Comparison of ENCODE assay signal across 28 cellular contexts in the genomic region with DNA sequence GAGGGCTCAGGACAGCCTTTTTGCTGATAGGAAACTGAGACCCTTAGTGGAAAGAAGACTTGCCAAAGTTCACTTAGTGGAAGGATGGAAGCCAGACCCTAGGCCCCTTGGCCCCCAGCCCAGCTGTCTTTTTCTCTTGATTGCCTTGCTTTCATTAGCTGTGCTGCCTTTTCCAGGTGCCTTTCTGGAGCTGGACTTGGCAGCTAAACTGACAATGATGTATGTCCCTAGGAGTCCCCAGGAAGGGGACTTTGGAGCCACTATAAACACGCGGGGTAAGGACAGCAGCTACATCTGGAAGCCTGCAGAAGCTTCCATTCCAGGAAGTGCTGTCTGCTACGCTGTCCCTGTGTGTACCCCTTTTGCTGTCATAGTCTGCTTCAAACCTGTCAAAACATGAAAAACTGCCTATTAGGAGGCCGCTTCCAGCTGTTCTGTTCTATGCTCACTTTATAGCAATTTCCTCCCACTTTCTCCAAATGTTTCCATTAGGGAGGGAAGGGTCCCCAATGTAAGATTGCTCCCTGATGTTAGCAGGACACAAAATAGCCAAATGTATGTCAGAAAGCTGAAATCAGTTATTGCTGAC.
"Had no signal": no experiment of that assay in that cellular context is flagged by ENCODE, and none has a peak within 500 bp of the region (broad histone marks: within the 10 kb centered on the region; RNA-seq: fewer than 3 reads in every experiment).

No MANE protein-coding gene starts in this region.

- H3K4me3 Mint-ChIP-seq: activated CD4-positive, alpha-beta T cell treated with anti-CD3 and anti-CD28 coated beads, Interleukin-2, amount 10 ng/mL, durations not matched to agents 24 days and 14 days; activated CD8-positive, alpha-beta memory T cell treated with anti-CD3 and anti-CD28 coated beads, Interleukin-2, amount 10 ng/mL, durations not matched to agents 7 days and 5 days; activated naive CD4-positive, alpha-beta T cell treated with anti-CD3 and anti-CD28 coated beads for 36 hours; activated naive CD8-positive, alpha-beta T cell; activated T-helper 17 cell treated with anti-CD3 and anti-CD28 coated beads, Interleukin-2, amount 50 U/mL, for 72 hours; T-helper 17 cell; WTC11 had no signal

- H3K9me3 Mint-ChIP-seq: activated CD4-positive, alpha-beta T cell treated with anti-CD3 and anti-CD28 coated beads, Interleukin-2, amount 10 ng/mL, durations not matched to agents 24 days and 14 days; activated naive CD4-positive, alpha-beta T cell treated with anti-CD3 and anti-CD28 coated beads for 36 hours; activated T-helper 17 cell treated with anti-CD3 and anti-CD28 coated beads, Interleukin-2, amount 50 U/mL, for 72 hours had no signal

- DNase-seq: activated CD4-positive, alpha-beta T cell treated with anti-CD3 and anti-CD28 coated beads, Interleukin-2, amount 10 ng/mL, durations not matched to agents 24 days and 14 days; activated CD4-positive, alpha-beta T cell treated with anti-CD3 and anti-CD28 coated beads, Interleukin-2, amount 50 U/mL, for 48 hours; activated CD4-positive, CD25-positive, alpha-beta regulatory T cell treated with anti-CD3 and anti-CD28 coated beads, Interleukin-2, amount 50 U/mL, for 72 hours; activated CD8-positive, alpha-beta memory T cell treated with anti-CD3 and anti-CD28 coated beads, Interleukin-2, amount 10 ng/mL, durations not matched to agents 7 days and 5 days; activated gamma-delta T cell; activated naive CD4-positive, alpha-beta T cell treated with anti-CD3 and anti-CD28 coated beads for 36 hours; activated T-cell treated with anti-CD3 and anti-CD28 coated beads, Interleukin-2, amount 50 U/mL, for 48 hours; brain microvascular endothelial cell; cerebellar nuclear complex; Karpas-422; MM.1S; NCI-H1105; NCI-H1436; NCI-H187; NCI-H2081; NCI-H446 treated with DMSO at 0.1 percent for 48 hours; NCI-H524 treated with DMSO at 0.1 percent for 48 hours; NCI-H748 treated with DMSO at 0.1 percent for 48 hours; Right ventricle myocardium superior; RPMI8226; SJCRH30; T-helper 17 cell; T-helper 9 cell had no signal

- ATAC-seq: activated CD8-positive, alpha-beta memory T cell treated with anti-CD3 and anti-CD28 coated beads, Interleukin-2, amount 10 ng/mL, durations not matched to agents 7 days and 5 days; activated T-helper 17 cell treated with anti-CD3 and anti-CD28 coated beads, Interleukin-2, amount 50 U/mL, for 72 hours; K562; Panc1; T-helper 17 cell had no signal

- H3K27ac Mint-ChIP-seq: activated CD4-positive, alpha-beta T cell treated with anti-CD3 and anti-CD28 coated beads, Interleukin-2, amount 10 ng/mL, durations not matched to agents 24 days and 14 days; activated CD8-positive, alpha-beta memory T cell treated with anti-CD3 and anti-CD28 coated beads, Interleukin-2, amount 10 ng/mL, durations not matched to agents 7 days and 5 days; activated naive CD4-positive, alpha-beta T cell treated with anti-CD3 and anti-CD28 coated beads for 36 hours; activated naive CD8-positive, alpha-beta T cell; activated T-helper 17 cell treated with anti-CD3 and anti-CD28 coated beads, Interleukin-2, amount 50 U/mL, for 72 hours; T-helper 17 cell; WTC11 had no signal

- H3K4me1 Mint-ChIP-seq: activated CD4-positive, alpha-beta T cell treated with anti-CD3 and anti-CD28 coated beads, Interleukin-2, amount 10 ng/mL, durations not matched to agents 24 days and 14 days; activated CD8-positive, alpha-beta memory T cell treated with anti-CD3 and anti-CD28 coated beads, Interleukin-2, amount 10 ng/mL, durations not matched to agents 7 days and 5 days; activated T-helper 17 cell treated with anti-CD3 and anti-CD28 coated beads, Interleukin-2, amount 50 U/mL, for 72 hours; WTC11 had no signal

- H3K36me3 Mint-ChIP-seq: activated CD8-positive, alpha-beta memory T cell treated with anti-CD3 and anti-CD28 coated beads, Interleukin-2, amount 10 ng/mL, durations not matched to agents 7 days and 5 days; activated naive CD8-positive, alpha-beta T cell had no signal
